ENCODE assay signal across 13 cellular contexts in the genomic region with DNA sequence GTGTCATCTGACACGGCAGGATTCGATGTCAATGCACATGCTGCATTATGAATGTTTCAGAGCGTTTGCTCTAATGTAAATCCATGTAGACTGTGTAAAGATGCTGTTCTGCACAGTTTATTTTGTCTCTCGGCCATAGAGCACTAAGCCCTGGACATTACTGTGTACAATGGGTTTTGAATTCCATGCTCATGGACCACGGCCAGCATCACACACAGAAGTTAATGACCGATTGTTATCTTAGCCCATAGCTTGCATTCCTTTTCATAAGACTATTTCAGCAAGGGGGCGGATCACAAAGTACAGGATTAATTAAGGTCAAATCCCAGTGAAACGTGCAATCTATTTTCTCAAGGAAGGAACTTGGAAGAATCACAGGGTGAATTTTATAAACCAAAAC.
DNase-seq lines count a peak whose midpoint lies in the region; ATAC-seq and TF ChIP-seq lines count a peak whose summit lies in the region.
"Had no signal": no experiment of that assay in that cellular context is flagged by ENCODE, and none has a peak within 500 bp of the region (broad histone marks: within the 10 kb centered on the region; RNA-seq: fewer than 3 reads in every experiment).

No MANE protein-coding gene starts in this region.

- TF ChIP-seq CTCF in RWPE1 (conservative IDR thresholded peaks at IDR 0.05; ENCODE audit: low read depth), result no peak
- no peak for TF ChIP-seq CTCF in fibroblast of lung (conservative IDR thresholded peaks at IDR 0.05 in 1 of 2, IDR thresholded peaks at IDR 0.05 in 1 of 2; ENCODE audit: low read depth in 1 of 2, low read length in 2 of 2)
- no peak for TF ChIP-seq CTCF in parathyroid adenoma (IDR thresholded peaks at IDR 0.05)

- H3K36me3 Mint-ChIP-seq in activated CD4-positive, alpha-beta T cell treated with anti-CD3 and anti-CD28 coated beads, Interleukin-2, amount 10 ng/mL, durations not matched to agents 7 days and 5 days (ENCODE audit: low read depth), result no peaks in the 10 kb centered on the region
- no peaks in the 10 kb centered on the region for H3K36me3 Mint-ChIP-seq in T-helper 17 cell (ENCODE audit: low read depth)
- H3K36me3 Mint-ChIP-seq: activated naive CD8-positive, alpha-beta T cell treated with anti-CD3 and anti-CD28 coated beads for 36 hours had no signal

- no peaks in the 10 kb centered on the region for H4K20me1 ChIP-seq in fibroblast of lung (ENCODE audit: control insufficient read depth, extremely low read depth, insufficient read depth, low read length)

- no peak overlapping the region for H3K27ac Mint-ChIP-seq in activated CD4-positive, alpha-beta T cell treated with anti-CD3 and anti-CD28 coated beads, Interleukin-2, amount 10 ng/mL, durations not matched to agents 7 days and 5 days
- no peak overlapping the region for H3K27ac Mint-ChIP-seq in T-helper 17 cell
- H3K27ac Mint-ChIP-seq: activated naive CD8-positive, alpha-beta T cell treated with anti-CD3 and anti-CD28 coated beads for 36 hours had no signal

- POLR2A ChIA-PET in RWPE1 (lab: Yijun Ruan, JAX; ENCODE audit: low non-redundant PET), result no interaction called here
- POLR2A ChIA-PET in activated CD4-positive, alpha-beta T cell treated with anti-CD3 and anti-CD28 coated beads, Interleukin-2, amount 10 ng/mL, durations not matched to agents 7 days and 5 days (lab: Charles Lee), result no interaction called here

- H3K27ac ChIP-seq in RWPE1 (no peak overlapping the region), fibroblast of lung (ENCODE audit: insufficient read depth, low read length) (no peak overlapping the region), parathyroid adenoma (no peak overlapping the region)
- H3K27ac ChIP-seq: psoas muscle had no signal

- DNase-seq in Daoy (ENCODE audit: low read depth), result peak; percentile 84
- peak; percentile 8 for DNase-seq in RWPE1 (ENCODE audit: low spot score)
- DNase-seq in fibroblast of lung (ENCODE audit: low read depth in 2 of 2), result peak; percentile 73 to 97
- DNase-seq in activated CD4-positive, alpha-beta T cell treated with anti-CD3 and anti-CD28 coated beads, Interleukin-2, amount 10 ng/mL, durations not matched to agents 7 days and 5 days, result no peak
- no peak for DNase-seq in central memory CD4-positive, alpha-beta T cell
- DNase-seq in T-helper 17 cell, result no peak
- DNase-seq: activated CD4-positive, alpha-beta T cell treated with anti-CD3 and anti-CD28 coated beads, Interleukin-2, amount 50 U/mL, for 48 hours; activated naive CD8-positive, alpha-beta T cell treated with anti-CD3 and anti-CD28 coated beads for 36 hours; left cardiac atrium; NCI-H345; psoas muscle had no signal

- CTCF ChIA-PET in RWPE1 (lab: Yijun Ruan, JAX), result no interaction called here
- CTCF ChIA-PET in activated CD4-positive, alpha-beta T cell treated with anti-CD3 and anti-CD28 coated beads, Interleukin-2, amount 10 ng/mL, durations not matched to agents 7 days and 5 days (lab: Charles Lee), result interaction anchor here (0.6 kb wide), 1 partner anchor 74 kb away, joined by 3 read pairs; no protein-coding TSS in a partner anchor

- H3K79me2 ChIP-seq in fibroblast of lung (ENCODE audit: control insufficient read depth, insufficient read depth, low read length) (no peaks in the 10 kb centered on the region), parathyroid adenoma (no peaks in the 10 kb centered on the region)

- H3K4me2 ChIP-seq in fibroblast of lung (ENCODE audit: extremely low read depth, insufficient read depth, low read length) (peak overlapping the region; percentile 70), parathyroid adenoma (ENCODE audit: low read length) (peak overlapping the region; percentile 34)

- no peaks in the 10 kb centered on the region for H3K27me3 ChIP-seq in fibroblast of lung (ENCODE audit: control insufficient read depth, insufficient read depth, low read length)
- H3K27me3 ChIP-seq in parathyroid adenoma (ENCODE audit: control insufficient read depth, insufficient read depth, low read length), result no peaks in the 10 kb centered on the region

- H3K9me3 ChIP-seq in fibroblast of lung (ENCODE audit: control insufficient read depth, insufficient read depth, low read depth, low read length), result no peaks in the 10 kb centered on the region
- H3K9me3 ChIP-seq in parathyroid adenoma (ENCODE audit: control insufficient read depth, low read length), result no peaks in the 10 kb centered on the region
- H3K9me3 ChIP-seq in T-helper 17 cell (ENCODE audit: control insufficient read depth, low read length, poor library complexity, severe bottlenecking), result no peaks in the 10 kb centered on the region
- H3K9me3 ChIP-seq: psoas muscle had no signal

- H3K4me3 Mint-ChIP-seq in activated CD4-positive, alpha-beta T cell treated with anti-CD3 and anti-CD28 coated beads, Interleukin-2, amount 10 ng/mL, durations not matched to agents 7 days and 5 days, result no peak overlapping the region
- H3K4me3 Mint-ChIP-seq in T-helper 17 cell, result no peak overlapping the region
- H3K4me3 Mint-ChIP-seq: activated naive CD8-positive, alpha-beta T cell treated with anti-CD3 and anti-CD28 coated beads for 36 hours had no signal

- H3K4me1 ChIP-seq in fibroblast of lung (ENCODE audit: control insufficient read depth, extremely low read depth, insufficient read depth, low read length) (peaks cover 3% of the 10 kb centered on the region), parathyroid adenoma (no peaks in the 10 kb centered on the region)
- H3K4me1 ChIP-seq: psoas muscle had no signal

- ATAC-seq in HG03045 (IDR thresholded peaks at IDR 0.05; ENCODE audit: unreplicated experiment), result no peak
- no peak for ATAC-seq in T-helper 17 cell
- ATAC-seq: psoas muscle had no signal

- H2AFZ ChIP-seq in fibroblast of lung (ENCODE audit: low read length), result no peak overlapping the region
- no peak overlapping the region for H2AFZ ChIP-seq in parathyroid adenoma

- H3K9ac ChIP-seq in fibroblast of lung (ENCODE audit: insufficient read depth, low read length), result no peak overlapping the region
- no peak overlapping the region for H3K9ac ChIP-seq in parathyroid adenoma

- no peaks in the 10 kb centered on the region for H3K4me1 Mint-ChIP-seq in activated CD4-positive, alpha-beta T cell treated with anti-CD3 and anti-CD28 coated beads, Interleukin-2, amount 10 ng/mL, durations not matched to agents 7 days and 5 days
- no peaks in the 10 kb centered on the region for H3K4me1 Mint-ChIP-seq in T-helper 17 cell
- H3K4me1 Mint-ChIP-seq: activated naive CD8-positive, alpha-beta T cell treated with anti-CD3 and anti-CD28 coated beads for 36 hours had no signal

- H3K4me3 ChIP-seq in fibroblast of lung (replicated peaks in 1 of 4; ENCODE audit: control extremely low read depth in 1 of 4, insufficient read depth in 1 of 4, low read depth in 3 of 4, low read length in 4 of 4) (no peak overlapping the region), parathyroid adenoma (ENCODE audit: low read depth, low read length) (no peak overlapping the region)
- H3K4me3 ChIP-seq: psoas muscle had no signal

- no peaks in the 10 kb centered on the region for H3K27me3 Mint-ChIP-seq in activated CD4-positive, alpha-beta T cell treated with anti-CD3 and anti-CD28 coated beads, Interleukin-2, amount 10 ng/mL, durations not matched to agents 7 days and 5 days
- H3K27me3 Mint-ChIP-seq in T-helper 17 cell, result no peaks in the 10 kb centered on the region
- H3K27me3 Mint-ChIP-seq: activated naive CD8-positive, alpha-beta T cell treated with anti-CD3 and anti-CD28 coated beads for 36 hours had no signal

- no peaks in the 10 kb centered on the region for H3K9me3 Mint-ChIP-seq in activated CD4-positive, alpha-beta T cell treated with anti-CD3 and anti-CD28 coated beads, Interleukin-2, amount 10 ng/mL, durations not matched to agents 7 days and 5 days
- H3K9me3 Mint-ChIP-seq: activated naive CD8-positive, alpha-beta T cell treated with anti-CD3 and anti-CD28 coated beads for 36 hours had no signal

- H3K36me3 ChIP-seq in fibroblast of lung (ENCODE audit: control insufficient read depth, insufficient read depth, low read length), result no peaks in the 10 kb centered on the region
- H3K36me3 ChIP-seq in parathyroid adenoma (ENCODE audit: control insufficient read depth, insufficient read depth, low read length), result no peaks in the 10 kb centered on the region

Comparison
In these comparisons a context has a peak if more than half of its experiments do, and no peak if none do; other contexts are left out.
1. DNase-seq: peak in Daoy (single experiment), RWPE1 (single experiment) and fibroblast of lung (2 of 2); none in activated CD4-positive, alpha-beta T cell treated with anti-CD3 and anti-CD28 coated beads, Interleukin-2, amount 10 ng/mL, durations not matched to agents 7 days and 5 days (single experiment), central memory CD4-positive, alpha-beta T cell (single experiment) and T-helper 17 cell (0 of 3).